In the genomic region with DNA sequence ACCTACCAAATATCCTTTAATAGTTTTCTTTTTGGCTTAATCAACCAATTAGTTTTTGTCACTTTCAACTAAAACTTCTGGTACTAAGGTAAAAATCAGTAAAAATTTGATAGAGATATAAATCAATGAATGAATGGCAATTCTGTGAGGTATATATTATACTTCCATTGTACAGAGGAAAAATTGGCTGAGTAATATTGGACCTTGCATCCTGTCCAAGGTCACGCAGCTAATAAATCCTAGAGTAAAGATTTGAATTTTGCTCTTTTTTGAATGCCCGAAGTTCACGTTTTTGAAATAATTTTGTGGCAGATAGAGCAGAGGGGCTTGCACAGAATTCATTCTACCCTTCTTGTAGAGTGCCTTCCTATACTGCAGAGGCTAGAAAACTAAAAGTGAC, we compare ENCODE assay signal across 24 cellular contexts.
"Had no signal": no experiment of that assay in that cellular context is flagged by ENCODE, and none has a peak within 500 bp of the region (broad histone marks: within the 10 kb centered on the region; RNA-seq: fewer than 3 reads in every experiment).

No MANE protein-coding gene starts in this region.

- H2AFZ ChIP-seq: parathyroid adenoma had no signal

- H3K27ac Mint-ChIP-seq: effector memory CD8-positive, alpha-beta T cell; nephron; stimulated activated effector memory CD8-positive, alpha-beta T cell treated with anti-CD3 and anti-CD28 coated beads, Interleukin-12 subunit alpha, Interleukin-12 subunit beta, amount 100 ng/mL, for 72 hours had no signal

- H3K4me3 Mint-ChIP-seq: effector memory CD8-positive, alpha-beta T cell; naive B cell; nephron; stimulated activated effector memory CD8-positive, alpha-beta T cell treated with anti-CD3 and anti-CD28 coated beads, Interleukin-12 subunit alpha, Interleukin-12 subunit beta, amount 100 ng/mL, for 72 hours had no signal

- H3K36me3 Mint-ChIP-seq: naive B cell; stimulated activated effector memory CD8-positive, alpha-beta T cell treated with anti-CD3 and anti-CD28 coated beads, Interleukin-12 subunit alpha, Interleukin-12 subunit beta, amount 100 ng/mL, for 72 hours had no signal

- H3K36me3 ChIP-seq: gastrocnemius medialis, heart right ventricle, lower lobe of right lung, prostate gland, right lobe of liver, suprapubic skin, thyroid gland, upper lobe of left lung, uterus had no signal

- H3K9me3 ChIP-seq: gastrocnemius medialis, lower lobe of right lung, prostate gland, right lobe of liver, suprapubic skin, thyroid gland, upper lobe of left lung, uterus had no signal

- H3K27me3 Mint-ChIP-seq: effector memory CD8-positive, alpha-beta T cell; naive B cell had no signal

- H3K4me1 Mint-ChIP-seq: naive B cell; stimulated activated effector memory CD8-positive, alpha-beta T cell treated with anti-CD3 and anti-CD28 coated beads, Interleukin-12 subunit alpha, Interleukin-12 subunit beta, amount 100 ng/mL, for 72 hours had no signal

- H3K79me2 ChIP-seq: parathyroid adenoma had no signal

- H3K4me3 ChIP-seq: gastrocnemius medialis, heart right ventricle, lower lobe of right lung, prostate gland, right lobe of liver, suprapubic skin, thyroid gland, upper lobe of left lung, uterus had no signal

- H3K9me3 Mint-ChIP-seq: effector memory CD8-positive, alpha-beta T cell had no signal

- H3K9ac ChIP-seq: parathyroid adenoma had no signal

- H3K27ac ChIP-seq: lower lobe of right lung, prostate gland, right lobe of liver, suprapubic skin, thyroid gland, upper lobe of left lung, uterus had no signal

- ATAC-seq: effector memory CD8-positive, alpha-beta T cell; left lobe of liver; lower lobe of right lung; stimulated activated naive CD8-positive, alpha-beta T cell treated with anti-CD3 and anti-CD28 coated beads, Interleukin-15, Interleukin-2, amounts not matched to agents 100 U/mL and 50 U/mL, for 24 hours had no signal

- H3K4me1 ChIP-seq: lower lobe of right lung, parathyroid adenoma, prostate gland, upper lobe of left lung had no signal

- DNase-seq: cortex of kidney; effector memory CD8-positive, alpha-beta T cell; heart right ventricle; islet precursor cell; lower lobe of right lung; mesenchymal stem cell; midbrain; naive B cell; occipital lobe; retina; right lobe of liver; stimulated activated CD4-positive, alpha-beta T cell treated with anti-CD3 and anti-CD28 coated beads, Interleukin-4, amount 100 ng/mL, for 1 hour; stimulated activated CD8-positive, alpha-beta memory T cell treated with anti-CD3 and anti-CD28 coated beads, Interleukin-4, amount 100 ng/mL, for 48 hours; stimulated activated naive CD8-positive, alpha-beta T cell treated with anti-CD3 and anti-CD28 coated beads, Interleukin-15, Interleukin-2, amounts not matched to agents 100 U/mL and 50 U/mL, for 24 hours; thyroid gland; upper lobe of left lung; uterus had no signal

- H3K27me3 ChIP-seq: gastrocnemius medialis, heart right ventricle, right lobe of liver, suprapubic skin, thyroid gland, upper lobe of left lung, uterus had no signal
